Comparison of ENCODE assay signal across 31 cellular contexts in genomic region chr3:44455318-44455717, GRCh38.
"Had no signal": no experiment of that assay in that cellular context is flagged by ENCODE, and none has a peak within 500 bp of the region (broad histone marks: within the 10 kb centered on the region; RNA-seq: fewer than 3 reads in every experiment).

No MANE protein-coding gene starts in this region.

- H3K4me3 ChIP-seq: left ventricle myocardium inferior, lung, neural progenitor cell, ovary, prostate gland, sigmoid colon, spleen, stomach, testis, thyroid gland, transverse colon, upper lobe of left lung, vagina had no signal

- DNase-seq: hypothalamus; immature natural killer cell; kidney; left colon; left ventricle myocardium inferior; mesendoderm; naive B cell; natural killer cell; nephron progenitor cell; occipital lobe; ovary; retina; right cardiac atrium; sigmoid colon; small intestine; spleen; stimulated activated CD4-positive, alpha-beta T cell treated with anti-CD3 and anti-CD28 coated beads, Interleukin-4, amount 100 ng/mL, for 24 hours; stimulated activated naive B cell treated with anti-CD40 and anti-IgM and Interleukin-4, amounts not matched to agents 10 μg/mL and 1 μg/mL and 100 μg/mL, for 72 hours; stimulated activated naive CD8-positive, alpha-beta T cell treated with anti-CD3 and anti-CD28 coated beads, Interleukin-15, Interleukin-2, amounts not matched to agents 100 U/mL and 50 U/mL, for 24 hours; stomach; testis; thyroid gland; transverse colon had no signal

- H3K4me3 Mint-ChIP-seq: immature natural killer cell; mesothelial cell of epicardium; naive B cell; natural killer cell; nephron progenitor cell; neural progenitor cell; stimulated activated naive B cell treated with anti-CD40 and anti-IgM and Interleukin-4, amounts not matched to agents 10 μg/mL and 1 μg/mL and 100 μg/mL, for 72 hours had no signal

- H3K4me1 Mint-ChIP-seq: immature natural killer cell, mesothelial cell of epicardium, nephron progenitor cell, neural progenitor cell had no signal

- ATAC-seq: left colon; natural killer cell; stimulated activated naive B cell treated with anti-CD40 and anti-IgM and Interleukin-4, amounts not matched to agents 10 μg/mL and 1 μg/mL and 100 μg/mL, for 72 hours; stimulated activated naive CD8-positive, alpha-beta T cell treated with anti-CD3 and anti-CD28 coated beads, Interleukin-15, Interleukin-2, amounts not matched to agents 100 U/mL and 50 U/mL, for 24 hours had no signal

- H3K9ac ChIP-seq: neural progenitor cell had no signal

- H3K27ac Mint-ChIP-seq: immature natural killer cell; mesothelial cell of epicardium; naive B cell; natural killer cell; nephron progenitor cell; neural progenitor cell; stimulated activated naive B cell treated with anti-CD40 and anti-IgM and Interleukin-4, amounts not matched to agents 10 μg/mL and 1 μg/mL and 100 μg/mL, for 72 hours had no signal

- H2AFZ ChIP-seq: neural progenitor cell had no signal

- H3K9me3 Mint-ChIP-seq: natural killer cell, neural progenitor cell had no signal

- H3K27me3 ChIP-seq: neural progenitor cell, neutrophil, ovary, sigmoid colon, spleen, stomach, testis, thyroid gland, transverse colon, upper lobe of left lung, vagina had no signal

- H3K4me2 ChIP-seq: neural progenitor cell had no signal

- H3K36me3 ChIP-seq: ovary had no signal

- H3K27ac ChIP-seq: left ventricle myocardium inferior, neural progenitor cell, neutrophil, ovary, prostate gland, sigmoid colon, spleen, stomach, testis, thyroid gland, transverse colon, upper lobe of left lung, vagina had no signal

- H3K4me1 ChIP-seq: left ventricle myocardium inferior, neural progenitor cell, prostate gland, sigmoid colon, spleen, stomach, testis, thyroid gland, transverse colon, upper lobe of left lung, vagina had no signal

- H3K9me3 ChIP-seq: neutrophil, prostate gland, sigmoid colon, testis, thyroid gland had no signal

- FAIRE-seq: islet of Langerhans, kidney, small intestine had no signal

- H3K27me3 Mint-ChIP-seq: naive B cell; stimulated activated naive B cell treated with anti-CD40 and anti-IgM and Interleukin-4, amounts not matched to agents 10 μg/mL and 1 μg/mL and 100 μg/mL, for 72 hours had no signal
